Comparison of ENCODE assay signal across 8 cellular contexts in the genomic region with DNA sequence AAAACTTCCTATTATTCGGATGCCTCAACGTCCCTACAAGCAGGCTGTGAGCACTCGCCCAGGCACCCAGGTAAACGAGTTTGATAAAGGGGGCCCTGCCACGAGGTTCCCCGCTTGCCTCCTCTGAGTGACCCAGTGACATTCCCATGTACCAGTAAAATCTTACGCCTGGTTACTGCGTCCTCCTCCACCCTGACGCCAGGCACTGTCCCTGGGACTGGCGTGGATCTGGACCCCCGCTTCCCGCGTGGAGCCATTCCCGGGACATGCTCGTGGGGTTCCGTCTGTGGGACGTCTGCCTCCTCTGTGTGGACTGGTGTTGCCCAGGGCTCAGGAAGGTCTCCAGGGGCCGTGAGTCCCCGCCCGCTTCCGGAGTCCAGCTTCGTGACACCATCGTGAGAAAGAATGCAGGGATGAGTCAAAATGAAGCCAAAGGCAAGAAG. TPM values are rescaled to one million over a fixed set of nuclear protein-coding genes. Genes with fewer than 3 reads are reported as not detected.
DNase-seq lines count a peak whose midpoint lies in the region; ATAC-seq, FAIRE-seq and TF ChIP-seq lines count a peak whose summit lies in the region.

No MANE protein-coding gene starts in this region.

- H3K4me3 ChIP-seq in SU-DHL-6 (ENCODE audit: insufficient read depth, low read length, poor library complexity, severe bottlenecking) (peak overlapping the region; percentile 62), fibroblast of lung (replicated peaks in 1 of 4; ENCODE audit: control extremely low read depth in 1 of 4, insufficient read depth in 1 of 4, low read depth in 3 of 4, low read length in 4 of 4) (peak overlapping the region; percentile 77 to 91 (median 86)), osteoblast (ENCODE audit: insufficient read depth, low read length) (peak overlapping the region; percentile 84)

- no peaks in the 10 kb centered on the region for H3K27me3 Mint-ChIP-seq in activated naive CD4-positive, alpha-beta T cell treated with anti-CD3 and anti-CD28 coated beads for 36 hours (ENCODE audit: low read depth)

- peak overlapping the region; percentile 84 for H3K27ac Mint-ChIP-seq in activated naive CD4-positive, alpha-beta T cell treated with anti-CD3 and anti-CD28 coated beads for 36 hours

- no peaks in the 10 kb centered on the region for H3K9me2 ChIP-seq in SU-DHL-6 (replicated peaks; ENCODE audit: insufficient read depth, low read length)

- H3K4me1 ChIP-seq in fibroblast of lung (ENCODE audit: control insufficient read depth, extremely low read depth, insufficient read depth, low read length) (no peaks in the 10 kb centered on the region), osteoblast (ENCODE audit: insufficient read depth, low read length) (peaks cover 17% of the 10 kb centered on the region)

- no peak for FAIRE-seq in GM19239 (lab: Jason Lieb, UNC)

- no peaks in the 10 kb centered on the region for H3F3A ChIP-seq in SU-DHL-6 (ENCODE audit: insufficient read depth)

- 0 out of 2 replicates have a peak, but pooled peaks cover 1% of the 10 kb centered on the region for H3K36me3 ChIP-seq in SU-DHL-6 (ENCODE audit: low read length)
- peaks cover 2% of the 10 kb centered on the region for H3K36me3 ChIP-seq in fibroblast of lung (ENCODE audit: control insufficient read depth, insufficient read depth, low read length)
- H3K36me3 ChIP-seq in osteoblast (ENCODE audit: insufficient read depth, low read length): peaks cover 13% of the 10 kb centered on the region

- H3K79me2 ChIP-seq in SU-DHL-6 (ENCODE audit: insufficient read depth, low read length) (peaks cover 6% of the 10 kb centered on the region; the same call in 1 of the 2 replicates), fibroblast of lung (ENCODE audit: control insufficient read depth, insufficient read depth, low read length) (peaks cover 5% of the 10 kb centered on the region), osteoblast (ENCODE audit: insufficient read depth, low read length) (peaks cover 36% of the 10 kb centered on the region)

- peaks cover 41% of the 10 kb centered on the region for H3K9me3 Mint-ChIP-seq in activated naive CD4-positive, alpha-beta T cell treated with anti-CD3 and anti-CD28 coated beads for 36 hours

- peak overlapping the region; percentile 67 for H3K4me2 ChIP-seq in SU-DHL-6 (ENCODE audit: low read depth, low read length, poor library complexity, severe bottlenecking)
- H3K4me2 ChIP-seq in fibroblast of lung (ENCODE audit: extremely low read depth, insufficient read depth, low read length): peak overlapping the region; percentile 80
- peak overlapping the region; percentile 85 for H3K4me2 ChIP-seq in osteoblast (ENCODE audit: insufficient read depth, low read length)

- TF ChIP-seq CTCF in SU-DHL-6 (IDR thresholded peaks at IDR 0.05; ENCODE audit: insufficient read depth, low read length, poor library complexity, severe bottlenecking): no peak
- TF ChIP-seq CTCF in fibroblast of lung (conservative IDR thresholded peaks at IDR 0.05 in 1 of 2, IDR thresholded peaks at IDR 0.05 in 1 of 2; ENCODE audit: low read depth in 1 of 2, low read length in 2 of 2): no peak
- TF ChIP-seq CTCF in osteoblast (IDR thresholded peaks at IDR 0.05; ENCODE audit: extremely low read depth, low read depth, low read length): no peak

- no peak for DNase-seq in activated naive CD4-positive, alpha-beta T cell treated with anti-CD3 and anti-CD28 coated beads for 36 hours
- DNase-seq in activated naive CD4-positive, alpha-beta T cell treated with Interleukin-2 at 50 U/mL for 16 hours: no peak
- DNase-seq in fibroblast of lung (ENCODE audit: low read depth in 2 of 2): peak; percentile 70 to 72
- peak; percentile 89 for DNase-seq in osteoblast (ENCODE audit: insufficient read length, low spot score, missing footprints)
- no peak for DNase-seq in GM19239 (ENCODE audit: insufficient read length, low spot score)
- DNase-seq in NCI-H2107 treated with DMSO at 0.1 percent for 48 hours (lab: John Stamatoyannopoulos, UW; ENCODE audit: unreplicated experiment): no peak

- H3K36me3 Mint-ChIP-seq in activated naive CD4-positive, alpha-beta T cell treated with anti-CD3 and anti-CD28 coated beads for 36 hours (ENCODE audit: low read depth): peaks cover 43% of the 10 kb centered on the region

- intact Hi-C loops in activated naive CD4-positive, alpha-beta T cell treated with anti-CD3 and anti-CD28 coated beads for 36 hours (cut with micrococcal nuclease): no loop called here

- peak overlapping the region; percentile 96 for H3K4me3 Mint-ChIP-seq in activated naive CD4-positive, alpha-beta T cell treated with anti-CD3 and anti-CD28 coated beads for 36 hours

- H3K4me1 Mint-ChIP-seq in activated naive CD4-positive, alpha-beta T cell treated with anti-CD3 and anti-CD28 coated beads for 36 hours (ENCODE audit: low read depth): peaks cover 25% of the 10 kb centered on the region

- H3K27ac ChIP-seq in SU-DHL-6 (ENCODE audit: low read depth, low read length): no peak overlapping the region
- H3K27ac ChIP-seq in fibroblast of lung (ENCODE audit: insufficient read depth, low read length): peak overlapping the region; percentile 70
- peak overlapping the region; percentile 89 for H3K27ac ChIP-seq in osteoblast (ENCODE audit: low read depth, low read length)

- no peaks in the 10 kb centered on the region for H3K27me3 ChIP-seq in SU-DHL-6 (ENCODE audit: low read length)
- H3K27me3 ChIP-seq in fibroblast of lung (ENCODE audit: control insufficient read depth, insufficient read depth, low read length): no peaks in the 10 kb centered on the region
- H3K27me3 ChIP-seq in osteoblast (ENCODE audit: insufficient read depth, low read length): no peaks in the 10 kb centered on the region

- H3K9me3 ChIP-seq in SU-DHL-6 (ENCODE audit: insufficient read depth, low read length) (peaks cover 33% of the 10 kb centered on the region; the same call in 1 of the 2 replicates), fibroblast of lung (ENCODE audit: control insufficient read depth, insufficient read depth, low read depth, low read length) (no peaks in the 10 kb centered on the region), osteoblast (ENCODE audit: low read depth, low read length) (peaks cover 2% of the 10 kb centered on the region)

- peak overlapping the region; percentile 77 for H2AFZ ChIP-seq in SU-DHL-6 (ENCODE audit: low read depth, low read length, severe bottlenecking)
- peak overlapping the region; percentile 87 for H2AFZ ChIP-seq in fibroblast of lung (ENCODE audit: low read length)
- peak overlapping the region; percentile 86 for H2AFZ ChIP-seq in osteoblast (ENCODE audit: low read length)

- no peaks in the 10 kb centered on the region for H4K20me1 ChIP-seq in SU-DHL-6 (ENCODE audit: low read depth, low read length)
- H4K20me1 ChIP-seq in fibroblast of lung (ENCODE audit: control insufficient read depth, extremely low read depth, insufficient read depth, low read length): no peaks in the 10 kb centered on the region
- peaks cover 11% of the 10 kb centered on the region for H4K20me1 ChIP-seq in osteoblast (ENCODE audit: insufficient read depth, low read length)

- CTCF ChIA-PET in activated naive CD4-positive, alpha-beta T cell treated with anti-CD3 and anti-CD28 coated beads for 36 hours (lab: Charles Lee): no interaction called here

- ATAC-seq in HG03039 (IDR thresholded peaks at IDR 0.05; ENCODE audit: unreplicated experiment): no peak

- H3K9ac ChIP-seq in SU-DHL-6 (ENCODE audit: low read length) (0 out of 2 replicates have a peak overlapping the region, but pooled peaks have one; percentile 73), fibroblast of lung (ENCODE audit: insufficient read depth, low read length) (peak overlapping the region; percentile 34)

RNA-seq across cellular contexts. Expression of a gene that starts 0.4 kb away (rescaled TPM):
- total RNA-seq in activated naive CD4-positive, alpha-beta T cell treated with anti-CD3 and anti-CD28 coated beads for 36 hours: 1 to 10 TPM; 6.6 to 9.3 TPM
- total RNA-seq in fibroblast of lung (6.9 and 8.6 TPM in 2 replicates), osteoblast (6.5 and 7.2 TPM in 2 replicates)
- polyA plus RNA-seq in fibroblast of lung: 4.2 and 5.7 TPM in 2 replicates
- polyA plus RNA-seq in fibroblast of lung (2012): 2.6 TPM in 2 replicates
- polyA minus RNA-seq in fibroblast of lung (ENCODE audit: low replicate concordance): 0.51 and 0.93 TPM in 2 replicates

RNA-seq across cellular contexts. Expression of a gene that starts 18.6 kb away (rescaled TPM):
- 1 to 10 TPM; 1.5 to 2.0 TPM for total RNA-seq in activated naive CD4-positive, alpha-beta T cell treated with anti-CD3 and anti-CD28 coated beads for 36 hours
- total RNA-seq in fibroblast of lung: 6.9 and 9.2 TPM in 2 replicates
- 3.9 and 4.5 TPM in 2 replicates for polyA plus RNA-seq in fibroblast of lung
- polyA plus RNA-seq in fibroblast of lung (2012): 3.2 TPM in 2 replicates
- 0.11 and 3.8 TPM in 2 replicates for polyA minus RNA-seq in fibroblast of lung (ENCODE audit: low replicate concordance)
- 4.3 and 6.2 TPM in 2 replicates for total RNA-seq in osteoblast

RNA-seq across cellular contexts. Expression of a gene that starts 23.9 kb away (rescaled TPM):
- 1 to 10 TPM; 3.3 to 3.6 TPM for total RNA-seq in activated naive CD4-positive, alpha-beta T cell treated with anti-CD3 and anti-CD28 coated beads for 36 hours
- total RNA-seq in fibroblast of lung (7.1 and 7.2 TPM in 2 replicates), osteoblast (11.2 and 11.6 TPM in 2 replicates)
- polyA plus RNA-seq in fibroblast of lung: 3.9 and 5.3 TPM in 2 replicates
- polyA plus RNA-seq in fibroblast of lung (2012): 2.4 and 3.7 TPM in 2 replicates
- 4.9 and 28.3 TPM in 2 replicates for polyA minus RNA-seq in fibroblast of lung (ENCODE audit: low replicate concordance)

RNA-seq across cellular contexts. Expression of a gene that starts 32.9 kb away (rescaled TPM):
- total RNA-seq in activated naive CD4-positive, alpha-beta T cell treated with anti-CD3 and anti-CD28 coated beads for 36 hours: 1 to 10 TPM; 1.8 TPM
- total RNA-seq in fibroblast of lung: 6.7 and 7.8 TPM in 2 replicates
- 3.9 and 4.8 TPM in 2 replicates for polyA plus RNA-seq in fibroblast of lung
- 2.0 and 2.7 TPM in 2 replicates for polyA plus RNA-seq in fibroblast of lung (2012)
- polyA minus RNA-seq in fibroblast of lung (ENCODE audit: low replicate concordance): 1.2 and 1.3 TPM in 2 replicates
- total RNA-seq in osteoblast: 5.8 and 6.5 TPM in 2 replicates

RNA-seq across cellular contexts. Expression of a gene that starts 39.6 kb away (rescaled TPM):
- 1 to 10 TPM; 4.0 to 4.4 TPM for total RNA-seq in activated naive CD4-positive, alpha-beta T cell treated with anti-CD3 and anti-CD28 coated beads for 36 hours
- total RNA-seq in fibroblast of lung (2.5 and 2.8 TPM in 2 replicates), osteoblast (4.1 and 4.7 TPM in 2 replicates)
- polyA plus RNA-seq in fibroblast of lung: 1.6 and 2.5 TPM in 2 replicates
- 1.4 and 2.3 TPM in 2 replicates for polyA plus RNA-seq in fibroblast of lung (2012)
- 2.0 TPM in 1 of 2 replicates, not detected in the other for polyA minus RNA-seq in fibroblast of lung (ENCODE audit: low replicate concordance)

Comparison
In these comparisons a context has a peak if more than half of its experiments do, and no peak if none do; other contexts are left out.
1. DNase-seq: peak in fibroblast of lung (2 of 2) and osteoblast (single experiment); none in activated naive CD4-positive, alpha-beta T cell treated with anti-CD3 and anti-CD28 coated beads for 36 hours (single experiment), activated naive CD4-positive, alpha-beta T cell treated with Interleukin-2 at 50 U/mL for 16 hours (single experiment), GM19239 (single experiment) and NCI-H2107 treated with DMSO at 0.1 percent for 48 hours (single experiment).
2. Peak in every context shown above with its lines, with median percentiles within 50 percentile points of each other: H2AFZ ChIP-seq, H3K4me2 ChIP-seq and H3K4me3 ChIP-seq.